Comparison of ENCODE assay signal across 9 cellular contexts in genomic region chr19:40907968-40908735, GRCh38. TPM values are rescaled to one million over a fixed set of nuclear protein-coding genes. Genes with fewer than 3 reads are reported as not detected.
DNase-seq lines count a peak whose midpoint lies in the region; ATAC-seq and TF ChIP-seq lines count a peak whose summit lies in the region.
"Had no signal": no experiment of that assay in that cellular context is flagged by ENCODE, and none has a peak within 500 bp of the region (broad histone marks: within the 10 kb centered on the region; RNA-seq: fewer than 3 reads in every experiment).

No MANE protein-coding gene starts in this region.

- no peaks in the 10 kb centered on the region for H3K4me1 Mint-ChIP-seq in T-helper 1 cell treated with Interleukin-12 subunit alpha and Interleukin-12 subunit beta and Interleukin-4 antibody, amounts not matched to agents 30 μg/mL and 1 μg/mL, for 36 hours (ENCODE audit: low read depth)

- H3K4me3 ChIP-seq in osteoblast (ENCODE audit: insufficient read depth, low read length), result no peak overlapping the region

- H3K9me3 Mint-ChIP-seq in T-helper 1 cell treated with Interleukin-12 subunit alpha and Interleukin-12 subunit beta and Interleukin-4 antibody, amounts not matched to agents 30 μg/mL and 1 μg/mL, for 36 hours, result no peaks in the 10 kb centered on the region

- peaks cover 14% of the 10 kb centered on the region for H3K27me3 ChIP-seq in osteoblast (ENCODE audit: insufficient read depth, low read length)

- H3K36me3 Mint-ChIP-seq in T-helper 1 cell treated with Interleukin-12 subunit alpha and Interleukin-12 subunit beta and Interleukin-4 antibody, amounts not matched to agents 30 μg/mL and 1 μg/mL, for 36 hours (ENCODE audit: low read depth), result no peaks in the 10 kb centered on the region

- H3K27ac ChIP-seq in osteoblast (ENCODE audit: low read depth, low read length), result no peak overlapping the region

- ATAC-seq in GM18907 (IDR thresholded peaks at IDR 0.05; ENCODE audit: unreplicated experiment), result no peak

- H2AFZ ChIP-seq in osteoblast (ENCODE audit: low read length), result no peak overlapping the region

- peaks cover 15% of the 10 kb centered on the region for H3K27me3 Mint-ChIP-seq in T-helper 1 cell treated with Interleukin-12 subunit alpha and Interleukin-12 subunit beta and Interleukin-4 antibody, amounts not matched to agents 30 μg/mL and 1 μg/mL, for 36 hours (ENCODE audit: low read depth)

- peak; percentile 36 for DNase-seq in CD1c-positive myeloid dendritic cell (ENCODE audit: extremely low spot score)
- peak; percentile 70 for DNase-seq in activated naive CD4-positive, alpha-beta T cell treated with anti-CD3 and anti-CD28 coated beads, Interleukin-2, amount 50 U/mL, for 16 hours
- peak; percentile 41 for DNase-seq in osteoblast (ENCODE audit: insufficient read length, low spot score, missing footprints)
- DNase-seq in NCI-H1048 (lab: John Stamatoyannopoulos, UW), result no peak
- DNase-seq in retina, result no peak
- no peak for DNase-seq in DMS53 treated with DMSO at 0.1 percent for 48 hours (lab: John Stamatoyannopoulos, UW; ENCODE audit: unreplicated experiment)

- no peak for TF ChIP-seq CTCF in osteoblast (IDR thresholded peaks at IDR 0.05; ENCODE audit: extremely low read depth, low read depth, low read length)

- H3K27ac Mint-ChIP-seq in T-helper 1 cell treated with Interleukin-12 subunit alpha and Interleukin-12 subunit beta and Interleukin-4 antibody, amounts not matched to agents 30 μg/mL and 1 μg/mL, for 36 hours, result no peak overlapping the region

- peak overlapping the region; percentile 4 for H3K4me3 Mint-ChIP-seq in T-helper 1 cell treated with Interleukin-12 subunit alpha and Interleukin-12 subunit beta and Interleukin-4 antibody, amounts not matched to agents 30 μg/mL and 1 μg/mL, for 36 hours

- H3K4me1 ChIP-seq in osteoblast (ENCODE audit: insufficient read depth, low read length), result no peaks in the 10 kb centered on the region

- no peaks in the 10 kb centered on the region for H4K20me1 ChIP-seq in osteoblast (ENCODE audit: insufficient read depth, low read length)

- H3K36me3 ChIP-seq in osteoblast (ENCODE audit: insufficient read depth, low read length), result no peaks in the 10 kb centered on the region

- H3K9me3 ChIP-seq in osteoblast (ENCODE audit: low read depth, low read length), result no peaks in the 10 kb centered on the region

- no peaks in the 10 kb centered on the region for H3K79me2 ChIP-seq in osteoblast (ENCODE audit: insufficient read depth, low read length)

- H3K4me2 ChIP-seq in osteoblast (ENCODE audit: insufficient read depth, low read length), result no peak overlapping the region

RNA-seq across cellular contexts. Expression of gene CYP2A7, which starts 26.1 kb away (rescaled TPM):
- total RNA-seq in osteoblast, result not detected in 2 replicates
- total RNA-seq: dermis microvascular lymphatic vessel endothelial cell had no signal

RNA-seq across cellular contexts. Expression of gene CYP2A6, which starts 57.9 kb away (rescaled TPM):
- total RNA-seq in osteoblast, result not detected in 2 replicates
- total RNA-seq: dermis microvascular lymphatic vessel endothelial cell had no signal

Comparison
In these comparisons a context has a peak if more than half of its experiments do, and no peak if none do; other contexts are left out.
1. DNase-seq: peak in CD1c-positive myeloid dendritic cell (single experiment), activated naive CD4-positive, alpha-beta T cell treated with anti-CD3 and anti-CD28 coated beads, Interleukin-2, amount 50 U/mL, for 16 hours (single experiment) and osteoblast (single experiment); none in NCI-H1048 (single experiment), retina (single experiment) and DMS53 treated with DMSO at 0.1 percent for 48 hours (single experiment).